ENCODE assay signal across 15 cellular contexts in the genomic region with DNA sequence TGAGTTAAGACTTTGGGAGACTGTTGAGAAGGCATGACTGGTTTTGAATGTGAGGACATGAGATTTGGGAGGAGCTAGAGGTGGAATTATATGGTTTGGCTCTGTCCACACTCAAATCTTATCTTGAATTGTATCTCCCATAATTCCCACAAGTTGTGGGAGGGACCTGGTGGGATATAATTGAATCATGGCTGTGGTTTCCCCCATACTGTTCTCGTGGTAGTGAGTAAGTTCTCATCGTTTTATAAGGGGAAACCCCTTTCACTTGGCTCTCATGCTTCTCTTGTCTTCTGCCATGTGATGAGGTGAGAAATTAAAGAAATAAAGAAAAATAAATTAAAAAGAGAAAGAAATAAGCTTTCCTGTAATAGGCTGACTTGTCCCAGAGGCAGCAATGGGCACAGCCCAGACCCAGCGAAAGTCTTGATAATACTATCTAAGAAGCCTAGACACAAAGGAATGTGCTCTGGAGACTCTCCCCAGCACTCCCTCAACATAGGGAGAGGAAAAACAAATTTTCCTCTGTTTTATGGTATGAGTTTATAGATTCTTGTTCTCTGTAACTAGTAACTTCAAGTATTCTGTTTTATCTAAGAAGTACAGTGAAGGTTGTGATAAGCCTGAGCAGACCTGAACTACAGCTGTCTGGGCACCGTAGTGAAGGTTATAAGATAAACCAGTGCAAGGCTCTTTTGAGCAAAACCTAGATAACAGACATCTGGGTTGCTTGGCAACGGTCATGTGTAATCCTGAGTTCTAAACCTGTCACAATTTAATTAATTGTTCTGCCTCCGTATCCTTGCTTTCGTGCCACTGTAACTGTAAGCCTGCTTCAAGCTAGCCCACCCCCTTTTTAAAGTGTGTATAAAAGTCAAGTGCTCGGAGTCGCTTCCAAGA.
DNase-seq lines count a peak whose midpoint lies in the region; ATAC-seq and TF ChIP-seq lines count a peak whose summit lies in the region.
"Had no signal": no experiment of that assay in that cellular context is flagged by ENCODE, and none has a peak within 500 bp of the region (broad histone marks: within the 10 kb centered on the region; RNA-seq: fewer than 3 reads in every experiment).

No MANE protein-coding gene starts in this region.

- H3K27me3 ChIP-seq in Caco-2 (replicated peaks; ENCODE audit: control insufficient read depth, insufficient read depth, low read length) (no peaks in the 10 kb centered on the region), adrenal gland (no peaks in the 10 kb centered on the region), mesenchymal stem cell (ENCODE audit: control insufficient read depth in 1 of 2, insufficient read depth in 1 of 2, low read length in 2 of 2) (peaks cover 0 to 4% of the 10 kb centered on the region in 2 experiments)

- peak in 1 of 2 donors; percentile 10 for TF ChIP-seq POLR2A in adrenal gland (IDR thresholded peaks at IDR 0.05)

- H3K27me3 Mint-ChIP-seq in Caco-2 (ENCODE audit: insufficient read depth, unreplicated experiment) = no peaks in the 10 kb centered on the region

- H3K79me1 ChIP-seq in mesenchymal stem cell (replicated peaks; ENCODE audit: low read length, poor library complexity, severe bottlenecking) = no peaks in the 10 kb centered on the region

- no peak overlapping the region for H4K91ac ChIP-seq in mesenchymal stem cell (ENCODE audit: low read length)

- no peak overlapping the region for H4K8ac ChIP-seq in mesenchymal stem cell (ENCODE audit: low read length)

- H3K4ac ChIP-seq in mesenchymal stem cell (ENCODE audit: low read depth in 1 of 2, low read length in 2 of 2) = no peak overlapping the region

- 30 to 41% (median 32%) methylated on average over 9 of the region's 9 CpGs for WGBS in adrenal gland, 4 donors
- WGBS in mesenchymal stem cell = 58% methylated on average over 9 of the region's 9 CpGs

- H2AFZ ChIP-seq in mesenchymal stem cell (ENCODE audit: low read depth, low read length) = no peak overlapping the region

- H2BK15ac ChIP-seq in mesenchymal stem cell (ENCODE audit: low read depth, poor library complexity, severe bottlenecking) = no peak overlapping the region

- no peak for TF ChIP-seq CTCF in Caco-2 (IDR thresholded peaks at IDR 0.05; ENCODE audit: insufficient read depth in 1 of 2, low read depth in 1 of 2, low read length in 1 of 2, severe bottlenecking in 1 of 2, unreplicated experiment in 1 of 2)
- no peak for TF ChIP-seq CTCF in adrenal gland (IDR thresholded peaks at IDR 0.05)

- H3K36me3 ChIP-seq in Caco-2 (ENCODE audit: control insufficient read depth, insufficient read depth, low read length) = no peaks in the 10 kb centered on the region
- no peaks in the 10 kb centered on the region for H3K36me3 ChIP-seq in adrenal gland (replicated peaks in 1 of 2)
- no peaks in the 10 kb centered on the region for H3K36me3 ChIP-seq in mesenchymal stem cell (ENCODE audit: control insufficient read depth in 1 of 2, insufficient read depth in 2 of 2, low read depth in 1 of 2, low read length in 2 of 2)

- H3K18ac ChIP-seq in mesenchymal stem cell (ENCODE audit: low read depth in 1 of 2, low read length in 2 of 2) = no peak overlapping the region

- H3K9ac ChIP-seq in mesenchymal stem cell (ENCODE audit: low read length) = no peak overlapping the region

- no peak overlapping the region for H3K14ac ChIP-seq in mesenchymal stem cell (ENCODE audit: low read length in 2 of 2)

- peaks cover 24% of the 10 kb centered on the region; the same call in 1 of the 2 replicates for H3K4me1 ChIP-seq in Caco-2
- peaks cover 6 to 8% of the 10 kb centered on the region in 2 donors for H3K4me1 ChIP-seq in adrenal gland (replicated peaks in 1 of 2)
- no peaks in the 10 kb centered on the region for H3K4me1 ChIP-seq in mesenchymal stem cell (ENCODE audit: control insufficient read depth, insufficient read depth, low read depth, low read length)

- H3K27ac ChIP-seq in adrenal gland = no peak overlapping the region
- H3K27ac ChIP-seq in mesenchymal stem cell (ENCODE audit: low read length, poor library complexity, severe bottlenecking) = no peak overlapping the region

- peaks cover 18% of the 10 kb centered on the region for H3K9me3 Mint-ChIP-seq in Caco-2 (ENCODE audit: unreplicated experiment)

- POLR2A ChIA-PET in Caco-2 (lab: Charles Lee) = no interaction called here

- H2BK12ac ChIP-seq in mesenchymal stem cell (ENCODE audit: low read length in 2 of 2) = no peak overlapping the region

- H3K27ac Mint-ChIP-seq in Caco-2 (ENCODE audit: unreplicated experiment) = peak overlapping the region; percentile 72
- H3K27ac Mint-ChIP-seq: activated naive CD4-positive, alpha-beta T cell treated with anti-CD3 and anti-CD28 coated beads, Interleukin-2, amount 10 ng/mL, durations not matched to agents 7 days and 5 days; stimulated activated memory B cell treated with anti-CD40 and anti-IgM and Interleukin-4, amounts not matched to agents 10 μg/mL and 1 μg/mL and 100 μg/mL, for 72 hours had no signal

- ATAC-seq in left colon (no peak), GM18511 (IDR thresholded peaks at IDR 0.05; ENCODE audit: unreplicated experiment) (no peak), GM21360 (IDR thresholded peaks at IDR 0.05; ENCODE audit: unreplicated experiment) (no peak)
- ATAC-seq: sciatic nerve; stimulated activated memory B cell treated with anti-CD40 and anti-IgM and Interleukin-4, amounts not matched to agents 10 μg/mL and 1 μg/mL and 100 μg/mL, for 72 hours had no signal

- H3K9me3 ChIP-seq in Caco-2 = peaks cover 6% of the 10 kb centered on the region; the same call in 1 of the 2 replicates
- H3K9me3 ChIP-seq in adrenal gland (replicated peaks in 1 of 3) = no peaks in the 10 kb centered on the region
- no peaks in the 10 kb centered on the region for H3K9me3 ChIP-seq in mesenchymal stem cell (ENCODE audit: control insufficient read depth, low read length)

- no peak overlapping the region for H3K23ac ChIP-seq in mesenchymal stem cell (ENCODE audit: low read length in 2 of 2)

- DNase-seq in Caco-2 = peak; percentile 13 to 46
- DNase-seq in HT1080 (ENCODE audit: low read depth) = peak; percentile 47
- DNase-seq in adrenal gland = peak in 5 of 7 donors; percentile 36 to 67 (median 55)
- peak; percentile 62 for DNase-seq in mesenchymal stem cell
- DNase-seq in left colon = no peak
- DNase-seq: activated naive CD4-positive, alpha-beta T cell treated with anti-CD3 and anti-CD28 coated beads, Interleukin-2, amount 10 ng/mL, durations not matched to agents 7 days and 5 days; CD4-positive, CD25-positive, alpha-beta regulatory T cell; hypothalamus; NCI-H187 treated with DMSO at 0.1 percent for 48 hours; Right ventricle myocardium superior; stimulated activated CD4-positive, alpha-beta T cell treated with anti-CD3 and anti-CD28 coated beads, Interleukin-4, amount 100 ng/mL, for 4 hours had no signal

- intact Hi-C loops in Caco-2 (cut with micrococcal nuclease; ENCODE audit: unreplicated experiment) = no loop called here
- intact Hi-C loops in adrenal gland (cut with DNase I) = no loop called here
- intact Hi-C loops in left colon (cut with DNase I, micrococcal nuclease) = no loop called here

- H2BK120ac ChIP-seq in mesenchymal stem cell (ENCODE audit: low read depth, low read length) = no peak overlapping the region

- CTCF ChIA-PET in Caco-2 (lab: Charles Lee) = interaction anchor here (0.6 kb wide), 1 partner anchor 14 kb away, joined by 3 read pairs; no protein-coding TSS in a partner anchor

- no peaks in the 10 kb centered on the region for H3K36me3 Mint-ChIP-seq in Caco-2 (ENCODE audit: insufficient read depth, unreplicated experiment)
- H3K36me3 Mint-ChIP-seq: activated naive CD4-positive, alpha-beta T cell treated with anti-CD3 and anti-CD28 coated beads, Interleukin-2, amount 10 ng/mL, durations not matched to agents 7 days and 5 days; CD4-positive, CD25-positive, alpha-beta regulatory T cell had no signal

- BruUV-seq in Caco-2 (replicated peaks; lab: Mats Ljungman, UMichigan) = no TSS peak

- H3K4me3 ChIP-seq in Caco-2 (ENCODE audit: low read depth, low read length) (no peak overlapping the region), adrenal gland (no peak overlapping the region), mesenchymal stem cell (ENCODE audit: insufficient read depth in 1 of 2, low read depth in 1 of 2, low read length in 2 of 2) (no peak overlapping the region)

- H3K4me1 Mint-ChIP-seq in Caco-2 (ENCODE audit: low read depth, unreplicated experiment) = no peaks in the 10 kb centered on the region
- H3K4me1 Mint-ChIP-seq: activated naive CD4-positive, alpha-beta T cell treated with anti-CD3 and anti-CD28 coated beads, Interleukin-2, amount 10 ng/mL, durations not matched to agents 7 days and 5 days; CD4-positive, CD25-positive, alpha-beta regulatory T cell had no signal

- H2BK5ac ChIP-seq in mesenchymal stem cell (ENCODE audit: low read depth, low read length, poor library complexity, severe bottlenecking) = no peak overlapping the region

- H2AK5ac ChIP-seq in mesenchymal stem cell (ENCODE audit: low read length, severe bottlenecking) = no peak overlapping the region

- peak overlapping the region; percentile 63 for H3K4me3 Mint-ChIP-seq in Caco-2 (ENCODE audit: unreplicated experiment)
- H3K4me3 Mint-ChIP-seq: activated naive CD4-positive, alpha-beta T cell treated with anti-CD3 and anti-CD28 coated beads, Interleukin-2, amount 10 ng/mL, durations not matched to agents 7 days and 5 days; CD4-positive, CD25-positive, alpha-beta regulatory T cell; stimulated activated memory B cell treated with anti-CD40 and anti-IgM and Interleukin-4, amounts not matched to agents 10 μg/mL and 1 μg/mL and 100 μg/mL, for 72 hours had no signal

- no peak overlapping the region for H3K4me2 ChIP-seq in mesenchymal stem cell (ENCODE audit: low read length, poor library complexity, severe bottlenecking)

Comparison
In these comparisons a context has a peak if more than half of its experiments do, and no peak if none do; other contexts are left out.
1. DNase-seq: peak in Caco-2 (2 of 2), HT1080 (single experiment), adrenal gland (5 of 7) and mesenchymal stem cell (single experiment); none in left colon (0 of 2).